In genomic region chr6:45420083-45420908, GRCh38 we compare ENCODE assay signal across 8 cellular contexts. TPM values are rescaled to one million over a fixed set of nuclear protein-coding genes. Genes with fewer than 3 reads are reported as not detected.
DNase-seq lines count a peak whose midpoint lies in the region; ATAC-seq and TF ChIP-seq lines count a peak whose summit lies in the region.

No MANE protein-coding gene starts in this region.

- peak overlapping the region; percentile 99 for H3K4me3 Mint-ChIP-seq in T-helper 2 cell treated with Interferon-gamma antibody and Interleukin-4, amounts not matched to agents 5 μg/mL and 100 μg/mL, for 36 hours
- peak overlapping the region; percentile 98 for H3K4me3 Mint-ChIP-seq in chondrocyte (ENCODE audit: unreplicated experiment)
- peak overlapping the region; percentile 95 to 99 for H3K4me3 Mint-ChIP-seq in stimulated activated naive CD8-positive, alpha-beta T cell treated with anti-CD3 and anti-CD28 coated beads, Interleukin-15, amount 100 ng/mL, for 72 hours

- H3K4me3 ChIP-seq in HEK293 (ENCODE audit: low read depth, low read length) (peak overlapping the region; percentile 87), mucosa of stomach (ENCODE audit: low read length) (peak overlapping the region; percentile 36)

- CTCF ChIA-PET in HEK293 (lab: Yijun Ruan, JAX) = interaction anchor here (0.6 to 1.8 kb wide), 7 partner anchors 8 to 829 kb away, joined by 3 to 4 read pairs (median 3); no protein-coding TSS in a partner anchor

- H3K4me1 Mint-ChIP-seq in T-helper 2 cell treated with Interferon-gamma antibody and Interleukin-4, amounts not matched to agents 5 μg/mL and 100 μg/mL, for 36 hours (ENCODE audit: low read depth) = peaks cover 48% of the 10 kb centered on the region
- peaks cover 52% of the 10 kb centered on the region for H3K4me1 Mint-ChIP-seq in chondrocyte (ENCODE audit: low read depth)
- H3K4me1 Mint-ChIP-seq in stimulated activated naive CD8-positive, alpha-beta T cell treated with anti-CD3 and anti-CD28 coated beads, Interleukin-15, amount 100 ng/mL, for 72 hours = peaks cover 57% of the 10 kb centered on the region

- H3K9ac ChIP-seq in mucosa of stomach (ENCODE audit: low read length) = no peak overlapping the region

- no peaks in the 10 kb centered on the region for H3K9me3 Mint-ChIP-seq in T-helper 2 cell treated with Interferon-gamma antibody and Interleukin-4, amounts not matched to agents 5 μg/mL and 100 μg/mL, for 36 hours
- no peaks in the 10 kb centered on the region for H3K9me3 Mint-ChIP-seq in chondrocyte (ENCODE audit: low read depth)
- no peaks in the 10 kb centered on the region for H3K9me3 Mint-ChIP-seq in stimulated activated naive CD8-positive, alpha-beta T cell treated with anti-CD3 and anti-CD28 coated beads, Interleukin-15, amount 100 ng/mL, for 72 hours

- H3K9me3 ChIP-seq in HEK293 (ENCODE audit: control insufficient read depth, insufficient read depth, low read depth, low read length) = no peaks in the 10 kb centered on the region
- no peaks in the 10 kb centered on the region for H3K9me3 ChIP-seq in mucosa of stomach (ENCODE audit: control insufficient read depth, low read length)

- H3K27ac Mint-ChIP-seq in T-helper 2 cell treated with Interferon-gamma antibody and Interleukin-4, amounts not matched to agents 5 μg/mL and 100 μg/mL, for 36 hours = peak overlapping the region; percentile 96
- peak overlapping the region; percentile 85 for H3K27ac Mint-ChIP-seq in chondrocyte (ENCODE audit: unreplicated experiment)
- H3K27ac Mint-ChIP-seq in stimulated activated naive CD8-positive, alpha-beta T cell treated with anti-CD3 and anti-CD28 coated beads, Interleukin-15, amount 100 ng/mL, for 72 hours = peak overlapping the region; percentile 97

- peaks cover 70% of the 10 kb centered on the region for H3K27me3 ChIP-seq in mucosa of stomach (ENCODE audit: control insufficient read depth, insufficient read depth, low read length)

- H3K27ac ChIP-seq in HEK293 (ENCODE audit: extremely low read depth, low read depth, low read length) = no peak overlapping the region

- POLR2A ChIA-PET in HEK293 (lab: Yijun Ruan, JAX) = interaction anchor here (0.5 to 1.3 kb wide), 3 partner anchors 13 to 763 kb away, joined by 3 to 5 read pairs (median 3); no protein-coding TSS in a partner anchor

- H3K36me3 Mint-ChIP-seq in T-helper 2 cell treated with Interferon-gamma antibody and Interleukin-4, amounts not matched to agents 5 μg/mL and 100 μg/mL, for 36 hours (ENCODE audit: low read depth) = peaks cover 20% of the 10 kb centered on the region
- H3K36me3 Mint-ChIP-seq in chondrocyte (ENCODE audit: low read depth) = no peaks in the 10 kb centered on the region

- H3K4me1 ChIP-seq in HEK293 (ENCODE audit: control insufficient read depth, insufficient read depth, low read length) = peaks cover 25% of the 10 kb centered on the region
- H3K4me1 ChIP-seq in mucosa of stomach (ENCODE audit: control insufficient read depth, insufficient read depth, low read length) = peaks cover 36% of the 10 kb centered on the region

- TF ChIP-seq CTCF in HEK293 (tag by site-specific recombination; IDR thresholded peaks at IDR 0.05) (no peak), chondrocyte (IDR thresholded peaks at IDR 0.05) (no peak)

- no peaks in the 10 kb centered on the region for H3K27me3 Mint-ChIP-seq in T-helper 2 cell treated with Interferon-gamma antibody and Interleukin-4, amounts not matched to agents 5 μg/mL and 100 μg/mL, for 36 hours (ENCODE audit: low read depth)
- no peaks in the 10 kb centered on the region for H3K27me3 Mint-ChIP-seq in chondrocyte (ENCODE audit: low read depth)
- no peaks in the 10 kb centered on the region for H3K27me3 Mint-ChIP-seq in stimulated activated naive CD8-positive, alpha-beta T cell treated with anti-CD3 and anti-CD28 coated beads, Interleukin-15, amount 100 ng/mL, for 72 hours

- peak; percentile 25 for ATAC-seq in stimulated activated naive CD8-positive, alpha-beta T cell treated with anti-CD3 and anti-CD28 coated beads, Interleukin-15, amount 100 ng/mL, for 72 hours
- ATAC-seq in HG02981 (IDR thresholded peaks at IDR 0.05; ENCODE audit: unreplicated experiment) (no peak), HG03139 (IDR thresholded peaks at IDR 0.05; ENCODE audit: unreplicated experiment) (no peak)

- H3K36me3 ChIP-seq in HEK293 (ENCODE audit: control insufficient read depth in 2 of 2, insufficient read depth in 1 of 2, low read length in 2 of 2) (no peaks in the 10 kb centered on the region), mucosa of stomach (ENCODE audit: control insufficient read depth, insufficient read depth, low read length) (no peaks in the 10 kb centered on the region)

- peak; percentile 77 for DNase-seq in T-helper 2 cell treated with Interferon-gamma antibody and Interleukin-4, amounts not matched to agents 5 μg/mL and 100 μg/mL, for 36 hours (ENCODE audit: low spot score)
- DNase-seq in chondrocyte (ENCODE audit: low spot score) = no peak
- peak; percentile 55 to 69 for DNase-seq in stimulated activated naive CD8-positive, alpha-beta T cell treated with anti-CD3 and anti-CD28 coated beads, Interleukin-15, amount 100 ng/mL, for 72 hours
- DNase-seq in COR-L47 (lab: John Stamatoyannopoulos, UW) = no peak

TF ChIP-seq in HEK293, 187 proteins besides CTCF, POLR2A, EP300 and RAD21 (continues in another document):
- TF ChIP-seq ZNF394 (tag by site-specific recombination; IDR thresholded peaks at IDR 0.05; ENCODE audit: borderline replicate concordance) = peak; percentile 65; the same call in 1 of the 2 replicates
- peak; percentile 77 for TF ChIP-seq PRDM10 (tag by site-specific recombination; IDR thresholded peaks at IDR 0.05)
- TF ChIP-seq ZBTB20 (tag by site-specific recombination; IDR thresholded peaks at IDR 0.05) = peak; percentile 18
- TF ChIP-seq ZNF398 (tag by site-specific recombination; IDR thresholded peaks at IDR 0.05) = no peak
- TF ChIP-seq OSR2 (tag by site-specific recombination; IDR thresholded peaks at IDR 0.05) = peak; percentile 46; the same call in 1 of the 2 replicates
- TF ChIP-seq ZBTB44 (tag by site-specific recombination; IDR thresholded peaks at IDR 0.05) = 0 out of 2 replicates have a peak, but pooled peaks have one; percentile 14
- TF ChIP-seq EGR2 (tag by site-specific recombination; IDR thresholded peaks at IDR 0.05; ENCODE audit: low read depth) = peak; percentile 66
- peak; percentile 58 for TF ChIP-seq ZBTB8A (tag by site-specific recombination; IDR thresholded peaks at IDR 0.05)
- TF ChIP-seq ZNF202 (tag by site-specific recombination; IDR thresholded peaks at IDR 0.05; ENCODE audit: borderline replicate concordance) = no peak

RNA-seq across cellular contexts. Expression of gene SUPT3H, which starts 42.6 kb away (rescaled TPM):
- 10.7 to 13.3 TPM (median 12.9 TPM) in 3 replicates for total RNA-seq in chondrocyte

Comparison
In these comparisons a context has a peak if more than half of its experiments do, and no peak if none do; other contexts are left out.
1. DNase-seq: peak in T-helper 2 cell treated with Interferon-gamma antibody and Interleukin-4, amounts not matched to agents 5 μg/mL and 100 μg/mL, for 36 hours (single experiment) and stimulated activated naive CD8-positive, alpha-beta T cell treated with anti-CD3 and anti-CD28 coated beads, Interleukin-15, amount 100 ng/mL, for 72 hours (2 of 2); none in chondrocyte (single experiment) and COR-L47 (single experiment).
2. Peak in every context shown above with its lines, with median percentiles within 50 percentile points of each other: H3K27ac Mint-ChIP-seq and H3K4me3 Mint-ChIP-seq.